10 cellular contexts compared by ENCODE assay signal in the genomic region with DNA sequence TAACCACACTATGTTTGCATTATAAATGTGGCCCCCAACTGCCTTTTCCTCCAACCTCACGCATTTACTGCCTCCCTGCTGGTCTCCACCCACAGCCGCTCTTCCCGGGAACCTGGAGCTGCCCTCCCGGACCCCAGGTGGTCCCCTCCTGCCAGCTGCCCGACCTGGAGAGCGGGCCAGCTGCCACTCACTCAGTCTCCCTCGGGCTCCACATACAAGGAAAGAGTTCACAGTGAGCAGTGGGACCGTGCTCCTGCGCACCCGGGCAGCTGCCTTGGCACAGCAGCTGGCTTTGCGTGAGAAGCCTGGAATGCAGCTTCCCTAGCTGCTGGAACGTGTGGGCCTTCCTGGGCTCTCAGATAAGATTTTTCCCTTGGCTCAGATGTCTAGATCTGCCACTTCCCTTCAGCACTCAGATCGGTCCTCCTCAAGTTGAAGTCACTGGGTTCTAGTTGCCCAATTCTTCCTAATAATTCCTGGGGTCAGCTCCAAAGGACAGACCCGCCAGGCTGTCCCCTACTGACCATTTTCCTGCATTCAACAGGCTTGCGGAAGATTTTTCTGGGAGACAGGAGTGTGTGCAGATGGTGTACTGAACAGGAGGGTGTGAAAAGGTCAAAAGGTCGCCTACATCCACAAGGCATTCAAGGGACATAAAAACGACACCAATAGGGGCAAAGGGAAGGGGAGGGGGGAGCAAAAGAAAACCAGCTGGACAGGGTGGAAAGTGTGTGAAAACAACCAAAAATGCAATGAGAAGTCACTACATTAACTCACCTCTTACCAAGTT.
DNase-seq lines count a peak whose midpoint lies in the region; ATAC-seq and TF ChIP-seq lines count a peak whose summit lies in the region.
"Had no signal": no experiment of that assay in that cellular context is flagged by ENCODE, and none has a peak within 500 bp of the region (broad histone marks: within the 10 kb centered on the region; RNA-seq: fewer than 3 reads in every experiment).

No MANE protein-coding gene starts in this region.

- H3K36me3 ChIP-seq in esophagus squamous epithelium = no peaks in the 10 kb centered on the region

- no peaks in the 10 kb centered on the region for H3K9me3 ChIP-seq in esophagus squamous epithelium

- peak overlapping the region in 1 of 4 donors; percentile 7 for H3K27ac ChIP-seq in esophagus squamous epithelium

- no peaks in the 10 kb centered on the region for H3K27me3 Mint-ChIP-seq in effector memory CD8-positive, alpha-beta T cell

- ATAC-seq in left cardiac atrium (peak; percentile 47 to 51), left colon (peak; percentile 78), omental fat pad (ENCODE audit: low FRiP score) (no peak)
- no peak for ATAC-seq in effector memory CD8-positive, alpha-beta T cell (replicated peaks)

- no peak overlapping the region for H3K4me3 ChIP-seq in esophagus squamous epithelium

- H3K27me3 ChIP-seq in esophagus squamous epithelium = no peaks in the 10 kb centered on the region

- no peak for TF ChIP-seq POLR2A in esophagus squamous epithelium (IDR thresholded peaks at IDR 0.05)

- no peaks in the 10 kb centered on the region for H3K4me1 Mint-ChIP-seq in effector memory CD8-positive, alpha-beta T cell (ENCODE audit: low read depth in 2 of 2)

- intact Hi-C loops in left cardiac atrium (cut with DNase I) = no loop called here
- intact Hi-C loops in cardiac septum (cut with DNase I) = no loop called here
- intact Hi-C loops in left colon (cut with DNase I, micrococcal nuclease) = no loop called here
- intact Hi-C loops in esophagus squamous epithelium (cut with DNase I) = no loop called here

- H3K4me1 ChIP-seq in esophagus squamous epithelium = peaks cover 0 to 45% (median 12%) of the 10 kb centered on the region in 3 donors

- TF ChIP-seq CTCF in omental fat pad (IDR thresholded peaks at IDR 0.05) = no peak
- TF ChIP-seq CTCF in esophagus squamous epithelium (IDR thresholded peaks at IDR 0.05) = no peak

- WGBS in esophagus squamous epithelium, 2 donors = 59 to 69% methylated on average over 7 to 11 of the region's 17 CpGs

- no peaks in the 10 kb centered on the region for H3K36me3 Mint-ChIP-seq in effector memory CD8-positive, alpha-beta T cell (ENCODE audit: insufficient read depth)

- no peak overlapping the region for H3K4me3 Mint-ChIP-seq in effector memory CD8-positive, alpha-beta T cell
- H3K4me3 Mint-ChIP-seq: activated naive CD4-positive, alpha-beta T cell treated with anti-CD3 and anti-CD28 coated beads for 36 hours had no signal

- H3K27ac Mint-ChIP-seq in effector memory CD8-positive, alpha-beta T cell = no peak overlapping the region
- H3K27ac Mint-ChIP-seq: activated naive CD4-positive, alpha-beta T cell treated with anti-CD3 and anti-CD28 coated beads for 36 hours had no signal

- H3K9me3 Mint-ChIP-seq in effector memory CD8-positive, alpha-beta T cell = peaks cover 4 to 9% of the 10 kb centered on the region in 2 donors

- DNase-seq in left cardiac atrium (no peak), cardiac septum (ENCODE audit: low spot score) (no peak), SW480 (ENCODE audit: low spot score) (peak; percentile 55), left colon (peak; percentile 39 to 42), omental fat pad (ENCODE audit: low spot score) (no peak), Kasumi-1 (lab: John Stamatoyannopoulos, UW) (no peak), esophagus squamous epithelium (lab: John Stamatoyannopoulos, UW) (no peak)
- no peak for DNase-seq in effector memory CD8-positive, alpha-beta T cell
- DNase-seq: activated naive CD4-positive, alpha-beta T cell treated with anti-CD3 and anti-CD28 coated beads for 36 hours; NCI-H748 treated with DMSO at 0.1 percent for 48 hours had no signal

Comparison
In these comparisons a context has a peak if more than half of its experiments do, and no peak if none do; other contexts are left out.
1. ATAC-seq: peak in left cardiac atrium (2 of 2) and left colon (single experiment); none in omental fat pad (single experiment) and effector memory CD8-positive, alpha-beta T cell (single experiment).
2. DNase-seq: peak in SW480 (single experiment) and left colon (2 of 2); none in left cardiac atrium (single experiment), cardiac septum (single experiment), omental fat pad (single experiment), Kasumi-1 (0 of 2), effector memory CD8-positive, alpha-beta T cell (0 of 3) and esophagus squamous epithelium (single experiment).